1 cellular context compared by ENCODE assay signal in genomic region chr2:169095631-169096105, GRCh38.
TF ChIP-seq lines count a peak whose summit lies in the region.

No MANE protein-coding gene starts in this region.

TF ChIP-seq in HEK293, 187 proteins besides CTCF, POLR2A, EP300 and RAD21 (continued from another document):
- TF ChIP-seq, protein P1, sequence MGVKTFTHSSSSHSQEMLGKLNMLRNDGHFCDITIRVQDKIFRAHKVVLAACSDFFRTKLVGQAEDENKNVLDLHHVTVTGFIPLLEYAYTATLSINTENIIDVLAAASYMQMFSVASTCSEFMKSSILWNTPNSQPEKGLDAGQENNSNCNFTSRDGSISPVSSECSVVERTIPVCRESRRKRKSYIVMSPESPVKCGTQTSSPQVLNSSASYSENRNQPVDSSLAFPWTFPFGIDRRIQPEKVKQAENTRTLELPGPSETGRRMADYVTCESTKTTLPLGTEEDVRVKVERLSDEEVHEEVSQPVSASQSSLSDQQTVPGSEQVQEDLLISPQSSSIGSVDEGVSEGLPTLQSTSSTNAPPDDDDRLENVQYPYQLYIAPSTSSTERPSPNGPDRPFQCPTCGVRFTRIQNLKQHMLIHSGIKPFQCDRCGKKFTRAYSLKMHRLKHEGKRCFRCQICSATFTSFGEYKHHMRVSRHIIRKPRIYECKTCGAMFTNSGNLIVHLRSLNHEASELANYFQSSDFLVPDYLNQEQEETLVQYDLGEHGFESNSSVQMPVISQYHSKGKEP (tag by site-specific recombination; IDR thresholded peaks at IDR 0.05), result 0 out of 2 replicates have a peak, but pooled peaks have one; percentile 51
- 0 out of 2 replicates have a peak, but pooled peaks have one; percentile 14 for TF ChIP-seq ZNF335 (tag by site-specific recombination; conservative IDR thresholded peaks at IDR 0.05)
- TF ChIP-seq GLIS2 (tag by site-specific recombination; IDR thresholded peaks at IDR 0.05), result no peak
- TF ChIP-seq ZNF449 (tag by site-specific recombination; IDR thresholded peaks at IDR 0.05), result no peak
- TF ChIP-seq KLF1 (tag by site-specific recombination; IDR thresholded peaks at IDR 0.05), result no peak
- TF ChIP-seq ZNF18 (tag by site-specific recombination; IDR thresholded peaks at IDR 0.05), result no peak
- TF ChIP-seq SETDB1 (IDR thresholded peaks at IDR 0.05; ENCODE audit: insufficient read length, low read length), result no peak
- TF ChIP-seq PRDM1 (tag by site-specific recombination; IDR thresholded peaks at IDR 0.05), result peak; percentile 63; the same call in 1 of the 2 replicates
